ENCODE assay signal across 1 cellular context in genomic region chr16:11398136-11398535, GRCh38.
TF ChIP-seq lines count a peak whose summit lies in the region.

No MANE protein-coding gene starts in this region.

TF ChIP-seq in HepG2, 621 proteins besides CTCF, POLR2A, EP300 and RAD21 (continued from another document):
- TF ChIP-seq AFF4 (CRISPR knock-in tag; IDR thresholded peaks at IDR 0.05) (no peak), ZNF33A (CRISPR knock-in tag; IDR thresholded peaks at IDR 0.05; ENCODE audit: borderline replicate concordance) (no peak), ZNF274 (CRISPR knock-in tag; IDR thresholded peaks at IDR 0.05) (0 out of 2 replicates have a peak, but pooled peaks have one; percentile 36), TOPORS (CRISPR knock-in tag; IDR thresholded peaks at IDR 0.05) (no peak), ZC3H4 (CRISPR knock-in tag; IDR thresholded peaks at IDR 0.05; ENCODE audit: borderline replicate concordance) (no peak), PAWR (CRISPR knock-in tag; IDR thresholded peaks at IDR 0.05; ENCODE audit: borderline replicate concordance) (no peak), IRF2 (CRISPR knock-in tag; IDR thresholded peaks at IDR 0.05) (no peak), SPEN (CRISPR knock-in tag; IDR thresholded peaks at IDR 0.05; ENCODE audit: low read depth) (no peak), ZMYM2 (CRISPR knock-in tag; IDR thresholded peaks at IDR 0.05) (no peak)
- TF ChIP-seq, protein P1, sequence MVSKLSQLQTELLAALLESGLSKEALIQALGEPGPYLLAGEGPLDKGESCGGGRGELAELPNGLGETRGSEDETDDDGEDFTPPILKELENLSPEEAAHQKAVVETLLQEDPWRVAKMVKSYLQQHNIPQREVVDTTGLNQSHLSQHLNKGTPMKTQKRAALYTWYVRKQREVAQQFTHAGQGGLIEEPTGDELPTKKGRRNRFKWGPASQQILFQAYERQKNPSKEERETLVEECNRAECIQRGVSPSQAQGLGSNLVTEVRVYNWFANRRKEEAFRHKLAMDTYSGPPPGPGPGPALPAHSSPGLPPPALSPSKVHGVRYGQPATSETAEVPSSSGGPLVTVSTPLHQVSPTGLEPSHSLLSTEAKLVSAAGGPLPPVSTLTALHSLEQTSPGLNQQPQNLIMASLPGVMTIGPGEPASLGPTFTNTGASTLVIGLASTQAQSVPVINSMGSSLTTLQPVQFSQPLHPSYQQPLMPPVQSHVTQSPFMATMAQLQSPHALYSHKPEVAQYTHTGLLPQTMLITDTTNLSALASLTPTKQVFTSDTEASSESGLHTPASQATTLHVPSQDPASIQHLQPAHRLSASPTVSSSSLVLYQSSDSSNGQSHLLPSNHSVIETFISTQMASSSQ (IDR thresholded peaks at IDR 0.05; ENCODE audit: low read depth) = no peak
- TF ChIP-seq, protein P1 (CRISPR knock-in tag; IDR thresholded peaks at IDR 0.05; ENCODE audit: borderline replicate concordance) = no peak
